Comparison of ENCODE assay signal across 8 cellular contexts in the genomic region with DNA sequence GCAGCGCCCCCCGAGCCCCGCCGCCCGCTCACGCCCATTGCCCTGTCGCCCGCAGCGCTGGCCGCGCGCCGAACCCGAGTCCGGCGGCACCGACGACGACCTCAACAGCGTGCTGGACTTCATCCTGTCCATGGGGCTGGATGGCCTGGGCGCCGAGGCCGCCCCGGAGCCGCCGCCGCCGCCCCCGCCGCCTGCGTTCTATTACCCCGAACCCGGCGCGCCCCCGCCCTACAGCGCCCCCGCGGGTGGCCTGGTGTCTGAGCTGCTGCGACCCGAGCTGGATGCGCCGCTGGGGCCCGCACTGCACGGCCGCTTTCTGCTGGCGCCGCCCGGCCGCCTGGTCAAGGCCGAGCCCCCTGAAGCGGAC. TPM values are rescaled to one million over a fixed set of nuclear protein-coding genes. Genes with fewer than 3 reads are reported as not detected.
DNase-seq lines count a peak whose midpoint lies in the region; ATAC-seq, FAIRE-seq and TF ChIP-seq lines count a peak whose summit lies in the region.

No MANE protein-coding gene starts in this region.

- H3K27me3 ChIP-seq in MM.1S (replicated peaks; ENCODE audit: insufficient read depth, low read length) = no peaks in the 10 kb centered on the region

- TF ChIP-seq EP300 in A549 (IDR thresholded peaks at IDR 0.05) = no peak

- H3K4me2 ChIP-seq in A549 (peak overlapping the region; percentile 85), MM.1S (ENCODE audit: low read depth, low read length) (peak overlapping the region; percentile 64)

- ATAC-seq in A549 = peak; percentile 14 to 31; a peak in 5 of 6 replicates
- ATAC-seq in GM18867 (IDR thresholded peaks at IDR 0.05; ENCODE audit: unreplicated experiment) = peak; percentile 16

- no CpG with 5 or more reads among the region's 52 CpGs for WGBS in A549 (ENCODE audit: missing lambda C conversion rate)

- no peak for TF ChIP-seq RAD21 in A549 (conservative IDR thresholded peaks at IDR 0.05 in 1 of 2, IDR thresholded peaks at IDR 0.05 in 1 of 2)

- H3K9me3 ChIP-seq in A549 (no peaks in the 10 kb centered on the region), MM.1S (replicated peaks; ENCODE audit: insufficient read depth, low read length) (no peaks in the 10 kb centered on the region), iPS-18c (ENCODE audit: control insufficient read depth, insufficient read depth, low read length) (no peaks in the 10 kb centered on the region)

- peak overlapping the region; percentile 79 to 94 for H3K27ac ChIP-seq in A549
- peak overlapping the region; percentile 92 for H3K27ac ChIP-seq in MM.1S (ENCODE audit: low read length)
- H3K27ac ChIP-seq in angular gyrus (ENCODE audit: low read depth, low read length) = peak overlapping the region; percentile 40

- peaks cover 16% of the 10 kb centered on the region for H3K79me2 ChIP-seq in MM.1S (ENCODE audit: low read length)

- no peak for TF ChIP-seq POLR2A in A549 (IDR thresholded peaks at IDR 0.05; ENCODE audit: low read length)

- H3K9ac ChIP-seq in MM.1S (ENCODE audit: low read length) = peak overlapping the region; percentile 99

- CTCF ChIA-PET in A549 (lab: Yijun Ruan, JAX) = interaction anchor here (1.1 to 1.5 kb wide), 3 partner anchors 14 to 68 kb away, joined by 3 to 4 read pairs (median 3); no protein-coding TSS in a partner anchor

- FAIRE-seq in A549 (lab: Jason Lieb, UNC) = no peak

- peak overlapping the region; percentile 76 for H3K4me3 ChIP-seq in A549
- peak overlapping the region; percentile 83 for H3K4me3 ChIP-seq in MM.1S (ENCODE audit: low read length)
- peak overlapping the region; percentile 43 for H3K4me3 ChIP-seq in iPS-18c (ENCODE audit: insufficient read depth, low read depth, low read length)

- H3F3A ChIP-seq in MM.1S (ENCODE audit: insufficient read depth, low read length) = peaks cover 54% of the 10 kb centered on the region

- TF ChIP-seq CTCF in A549 (IDR thresholded peaks at IDR 0.05) (no peak; the same call in 2 of the 3 replicates), MM.1S (IDR thresholded peaks at IDR 0.05; ENCODE audit: low read length) (no peak)

- POLR2A ChIA-PET in A549 (lab: Yijun Ruan, JAX) = interaction anchor here (1.0 to 1.4 kb wide), 5 partner anchors 9 to 58 kb away, joined by 3 to 10 read pairs (median 8); no protein-coding TSS in a partner anchor

- H3K4me1 ChIP-seq in A549 = peaks cover 20% of the 10 kb centered on the region; the same call in 1 of the 3 replicates
- H3K4me1 ChIP-seq in MM.1S (ENCODE audit: low read length) = peaks cover 32% of the 10 kb centered on the region

- H3K36me3 ChIP-seq in MM.1S (replicated peaks; ENCODE audit: insufficient read depth, low read length) = no peaks in the 10 kb centered on the region

- no peak overlapping the region for H2AFZ ChIP-seq in MM.1S (ENCODE audit: low read length)

- DNase-seq in A549 (ENCODE audit: low read depth in 1 of 2, low spot score in 1 of 2) (peak in 1 of 2 experiments; percentile 41), MM.1S (peak; percentile 59), kidney tubule cell (ENCODE audit: low spot score) (no peak), NCI-H2171 (lab: John Stamatoyannopoulos, UW) (no peak)
- DNase-seq in stimulated activated CD8-positive, alpha-beta memory T cell treated with anti-CD3 and anti-CD28 coated beads, Interleukin-12 subunit alpha, Interleukin-12 subunit beta, amount 100 ng/mL, for 4 hours (ENCODE audit: low read depth) = peak; percentile 48

- H3K9me2 ChIP-seq in MM.1S (replicated peaks; ENCODE audit: insufficient read depth, low read length) = no peaks in the 10 kb centered on the region

- no peaks in the 10 kb centered on the region for H4K20me1 ChIP-seq in MM.1S (ENCODE audit: insufficient read depth, low read length)

TF ChIP-seq in A549, 52 proteins besides CTCF, POLR2A, EP300 and RAD21:
- TF ChIP-seq GATA3 (IDR thresholded peaks at IDR 0.05; ENCODE audit: borderline replicate concordance) (no peak), KDM5A (IDR thresholded peaks at IDR 0.05) (no peak), RCOR1 (IDR thresholded peaks at IDR 0.05; ENCODE audit: low read depth, low read length) (no peak), ZSCAN20 (CRISPR knock-in tag; IDR thresholded peaks at IDR 0.05) (no peak), SMC3 (IDR thresholded peaks at IDR 0.05) (no peak), FOXS1 (CRISPR knock-in tag; IDR thresholded peaks at IDR 0.05) (no peak), RARB (CRISPR knock-in tag; IDR thresholded peaks at IDR 0.05) (no peak), ESRRA (IDR thresholded peaks at IDR 0.05; ENCODE audit: borderline replicate concordance, low read length) (no peak), HOXB5 (CRISPR knock-in tag; IDR thresholded peaks at IDR 0.05) (no peak), CHD4 (IDR thresholded peaks at IDR 0.05; ENCODE audit: borderline replicate concordance) (no peak), HEYL (CRISPR knock-in tag; IDR thresholded peaks at IDR 0.05) (no peak), PHF8 (IDR thresholded peaks at IDR 0.05; ENCODE audit: borderline replicate concordance, low read depth) (0 out of 2 replicates have a peak, but pooled peaks have one; percentile 6), TFCP2L1 (CRISPR knock-in tag; IDR thresholded peaks at IDR 0.05) (no peak)
- TF ChIP-seq, protein P1, sequence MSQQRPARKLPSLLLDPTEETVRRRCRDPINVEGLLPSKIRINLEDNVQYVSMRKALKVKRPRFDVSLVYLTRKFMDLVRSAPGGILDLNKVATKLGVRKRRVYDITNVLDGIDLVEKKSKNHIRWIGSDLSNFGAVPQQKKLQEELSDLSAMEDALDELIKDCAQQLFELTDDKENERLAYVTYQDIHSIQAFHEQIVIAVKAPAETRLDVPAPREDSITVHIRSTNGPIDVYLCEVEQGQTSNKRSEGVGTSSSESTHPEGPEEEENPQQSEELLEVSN (IDR thresholded peaks at IDR 0.05; ENCODE audit: borderline replicate concordance, low read depth) = no peak
- TF ChIP-seq, protein P2, sequence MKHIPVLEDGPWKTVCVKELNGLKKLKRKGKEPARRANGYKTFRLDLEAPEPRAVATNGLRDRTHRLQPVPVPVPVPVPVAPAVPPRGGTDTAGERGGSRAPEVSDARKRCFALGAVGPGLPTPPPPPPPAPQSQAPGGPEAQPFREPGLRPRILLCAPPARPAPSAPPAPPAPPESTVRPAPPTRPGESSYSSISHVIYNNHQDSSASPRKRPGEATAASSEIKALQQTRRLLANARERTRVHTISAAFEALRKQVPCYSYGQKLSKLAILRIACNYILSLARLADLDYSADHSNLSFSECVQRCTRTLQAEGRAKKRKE (CRISPR knock-in tag; IDR thresholded peaks at IDR 0.05; ENCODE audit: low read depth) = no peak
- TF ChIP-seq, protein P3, sequence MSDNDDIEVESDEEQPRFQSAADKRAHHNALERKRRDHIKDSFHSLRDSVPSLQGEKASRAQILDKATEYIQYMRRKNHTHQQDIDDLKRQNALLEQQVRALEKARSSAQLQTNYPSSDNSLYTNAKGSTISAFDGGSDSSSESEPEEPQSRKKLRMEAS (IDR thresholded peaks at IDR 0.05) = 0 out of 2 replicates have a peak, but pooled peaks have one; percentile 22
- TF ChIP-seq, protein P4, sequence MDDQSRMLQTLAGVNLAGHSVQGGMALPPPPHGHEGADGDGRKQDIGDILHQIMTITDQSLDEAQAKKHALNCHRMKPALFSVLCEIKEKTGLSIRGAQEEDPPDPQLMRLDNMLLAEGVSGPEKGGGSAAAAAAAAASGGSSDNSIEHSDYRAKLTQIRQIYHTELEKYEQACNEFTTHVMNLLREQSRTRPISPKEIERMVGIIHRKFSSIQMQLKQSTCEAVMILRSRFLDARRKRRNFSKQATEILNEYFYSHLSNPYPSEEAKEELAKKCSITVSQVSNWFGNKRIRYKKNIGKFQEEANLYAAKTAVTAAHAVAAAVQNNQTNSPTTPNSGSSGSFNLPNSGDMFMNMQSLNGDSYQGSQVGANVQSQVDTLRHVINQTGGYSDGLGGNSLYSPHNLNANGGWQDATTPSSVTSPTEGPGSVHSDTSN (IDR thresholded peaks at IDR 0.05) = no peak
TF ChIP-seq in A549: peak in this region for 2.

RNA-seq across cellular contexts. Expression of a gene that starts 0.5 kb away (rescaled TPM):
- polyA plus RNA-seq in A549 (2011; rRNA removed) = 2.7 and 3.4 TPM in 2 replicates
- polyA plus RNA-seq in A549 (2012; cell fraction: cytosol; rRNA removed) = 42.8 and 49.2 TPM in 2 replicates
- 130 and 150 TPM in 2 replicates for polyA plus RNA-seq in A549 (2012; cell fraction: nucleus; rRNA removed)
- polyA plus RNA-seq in A549 (2017; fragmentation: RNase III; extraction: RNeasy Plus Mini Kit Qiagen cat#74134 plus additional on column Dnase treatment) = 6.0 to 7.0 TPM (median 6.9 TPM) in 3 replicates
- polyA minus RNA-seq in A549 (2011; rRNA and poly(A)+ RNA removed) = 1.8 and 3.2 TPM in 2 replicates

Comparison
In these comparisons a context has a peak if more than half of its experiments do, and no peak if none do; other contexts are left out.
1. DNase-seq: peak in MM.1S (single experiment) and stimulated activated CD8-positive, alpha-beta memory T cell treated with anti-CD3 and anti-CD28 coated beads, Interleukin-12 subunit alpha, Interleukin-12 subunit beta, amount 100 ng/mL, for 4 hours (single experiment); none in kidney tubule cell (single experiment) and NCI-H2171 (single experiment).
2. H3K27ac ChIP-seq: peak in every context shown above with its lines; median percentile 92 in MM.1S; 86 in A549; 40 in angular gyrus.
3. Peak in every context shown above with its lines, with median percentiles within 50 percentile points of each other: H3K4me3 ChIP-seq.